Comparison of ENCODE assay signal across 23 cellular contexts in the genomic region with DNA sequence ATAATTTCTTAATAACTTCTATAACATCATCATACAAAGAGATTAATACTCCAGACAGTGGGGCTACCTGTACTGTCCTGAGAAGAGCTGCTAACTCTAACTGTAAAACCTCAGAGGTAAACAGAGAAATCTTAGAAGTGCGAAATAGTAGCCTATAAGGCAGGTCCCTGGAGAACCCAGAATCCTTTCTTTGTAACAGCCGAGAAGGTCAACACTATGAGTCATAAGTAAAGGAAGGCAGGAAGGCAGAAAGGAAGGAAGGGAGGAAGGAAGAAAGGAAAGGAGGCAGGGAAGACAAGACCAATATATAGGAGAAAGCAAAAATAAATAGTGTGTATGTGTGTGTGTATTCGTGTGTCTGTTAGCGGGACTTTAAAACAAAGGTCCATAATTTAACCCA.
DNase-seq lines count a peak whose midpoint lies in the region; ATAC-seq, FAIRE-seq and TF ChIP-seq lines count a peak whose summit lies in the region.
"Had no signal": no experiment of that assay in that cellular context is flagged by ENCODE, and none has a peak within 500 bp of the region (broad histone marks: within the 10 kb centered on the region; RNA-seq: fewer than 3 reads in every experiment).

No MANE protein-coding gene starts in this region.

- H3K27me3 Mint-ChIP-seq in MCF 10A (ENCODE audit: insufficient read depth, unreplicated experiment) = no peaks in the 10 kb centered on the region
- peaks cover 7% of the 10 kb centered on the region for H3K27me3 Mint-ChIP-seq in glutamatergic neuron (ENCODE audit: unreplicated experiment)
- H3K27me3 Mint-ChIP-seq: B cell had no signal

- H3F3A ChIP-seq in PC-3 (ENCODE audit: low read length, unreplicated experiment) = no peaks in the 10 kb centered on the region

- H3K4me1 ChIP-seq in breast epithelium (no peaks in the 10 kb centered on the region), PC-3 (ENCODE audit: insufficient read depth, low read length) (peaks cover 4% of the 10 kb centered on the region; the same call in 1 of the 2 replicates), iPS-15b (ENCODE audit: control insufficient read depth, insufficient read depth, low read length) (peaks cover 23% of the 10 kb centered on the region)
- H3K4me1 ChIP-seq: SJSA1 had no signal

- no peaks in the 10 kb centered on the region for H3K79me2 ChIP-seq in PC-3 (ENCODE audit: low read length)

- no peak for FAIRE-seq in urothelium cell line (lab: Jason Lieb, UNC)
- FAIRE-seq: GM12878, HepG2 had no signal

- no peak overlapping the region for H3K27ac ChIP-seq in breast epithelium
- H3K27ac ChIP-seq in PC-3 (ENCODE audit: low read length) = no peak overlapping the region
- H3K27ac ChIP-seq: 22Rv1, SJSA1 had no signal

- H3K4me3 ChIP-seq in breast epithelium (no peak overlapping the region), PC-3 (ENCODE audit: low read length) (no peak overlapping the region), iPS-15b (ENCODE audit: low read depth, low read length) (peak overlapping the region; percentile 11)
- H3K4me3 ChIP-seq: GM12878, SJSA1 had no signal

- TF ChIP-seq POLR2A in breast epithelium (IDR thresholded peaks at IDR 0.05) = no peak

- peaks cover 0 to 7% of the 10 kb centered on the region in 2 donors for H3K9me3 ChIP-seq in breast epithelium
- H3K9me3 ChIP-seq in PC-3 (ENCODE audit: low read length) = 0 out of 2 replicates have a peak, but pooled peaks cover 8% of the 10 kb centered on the region
- peaks cover 4% of the 10 kb centered on the region for H3K9me3 ChIP-seq in iPS-15b (ENCODE audit: control insufficient read depth, insufficient read depth, low read length)
- H3K9me3 ChIP-seq: SJSA1 had no signal

- H3K36me3 ChIP-seq in breast epithelium (no peaks in the 10 kb centered on the region), PC-3 (ENCODE audit: low read depth, low read length) (no peaks in the 10 kb centered on the region), iPS-15b (ENCODE audit: control insufficient read depth, insufficient read depth, low read length) (no peaks in the 10 kb centered on the region)
- H3K36me3 ChIP-seq: SJSA1 had no signal

- H3K9me3 Mint-ChIP-seq in MCF 10A (ENCODE audit: unreplicated experiment) = peaks cover 6% of the 10 kb centered on the region
- peaks cover 8% of the 10 kb centered on the region for H3K9me3 Mint-ChIP-seq in glutamatergic neuron (ENCODE audit: unreplicated experiment)

- peaks cover 6% of the 10 kb centered on the region for H3K36me3 Mint-ChIP-seq in MCF 10A (ENCODE audit: insufficient read depth, unreplicated experiment)
- peaks cover 17% of the 10 kb centered on the region for H3K36me3 Mint-ChIP-seq in glutamatergic neuron (ENCODE audit: unreplicated experiment)

- POLR2A ChIA-PET in MCF 10A (lab: Yijun Ruan, JAX) (no interaction called here), PC-3 (lab: Charles Lee; ENCODE audit: unreplicated experiment) (no interaction called here)

- DNase-seq in MCF 10A (ENCODE audit: unreplicated experiment) (peak; percentile 5), breast epithelium (ENCODE audit: low spot score in 2 of 2) (no peak), PC-3 (peak; percentile 53), urothelium cell line (ENCODE audit: low spot score) (peak; percentile 5), glutamatergic neuron (no peak), NCI-H2171 (lab: John Stamatoyannopoulos, UW) (no peak)
- DNase-seq: COR-L47, DMS 273 treated with DMSO at 0.1 percent for 48 hours, GF-D8, KBM-7, NCI-H1105 treated with DMSO at 0.1 percent for 48 hours, NCI-H1694, NCI-H2081 treated with DMSO at 0.1 percent for 48 hours, NCI-H510A treated with DMSO at 0.1 percent for 48 hours, SW 1271 had no signal

- H3K27me3 ChIP-seq in breast epithelium = no peaks in the 10 kb centered on the region
- H3K27me3 ChIP-seq in PC-3 (ENCODE audit: low read length) = no peaks in the 10 kb centered on the region
- no peaks in the 10 kb centered on the region for H3K27me3 ChIP-seq in iPS-15b (ENCODE audit: control insufficient read depth, insufficient read depth, low read length)
- H3K27me3 ChIP-seq: SJSA1 had no signal

- H3K4me3 Mint-ChIP-seq in MCF 10A (ENCODE audit: unreplicated experiment) (no peak overlapping the region), glutamatergic neuron (ENCODE audit: unreplicated experiment) (no peak overlapping the region)
- H3K4me3 Mint-ChIP-seq: B cell had no signal

- no peaks in the 10 kb centered on the region for H3K9me2 ChIP-seq in PC-3 (replicated peaks; ENCODE audit: low read length)

- BruUV-seq in MCF 10A (replicated peaks; lab: Mats Ljungman, UMichigan) (no TSS peak), PC-3 (replicated peaks; lab: Mats Ljungman, UMichigan) (no TSS peak)

- ATAC-seq in PC-3 (peak; percentile 98), HG03439 (IDR thresholded peaks at IDR 0.05; ENCODE audit: unreplicated experiment) (no peak)
- ATAC-seq: GM12878, HepG2, Panc1 had no signal

- intact Hi-C loops in MCF 10A (cut with micrococcal nuclease) = no loop called here
- intact Hi-C loops in breast epithelium (cut with DNase I; ENCODE audit: low total_unique reads) = no loop called here
- intact Hi-C loops in PC-3 (cut with micrococcal nuclease) = no loop called here

- H3K9ac ChIP-seq in PC-3 (ENCODE audit: low read length) = no peak overlapping the region
- no peak overlapping the region for H3K9ac ChIP-seq in iPS-15b (ENCODE audit: low read depth, low read length)

- H3K27ac Mint-ChIP-seq in MCF 10A (ENCODE audit: low read depth, unreplicated experiment) (no peak overlapping the region), glutamatergic neuron (ENCODE audit: unreplicated experiment) (no peak overlapping the region)
- H3K27ac Mint-ChIP-seq: B cell had no signal

- no peaks in the 10 kb centered on the region for H4K20me1 ChIP-seq in PC-3 (ENCODE audit: low read length)

- H3K4me2 ChIP-seq in PC-3 (ENCODE audit: low read length) = no peak overlapping the region

- CTCF ChIA-PET in MCF 10A (lab: Yijun Ruan, JAX) (interaction anchor here (0.6 kb wide), 1 partner anchor 20 kb away, joined by 3 read pairs; no protein-coding TSS in a partner anchor), PC-3 (lab: Charles Lee) (no interaction called here)

- TF ChIP-seq CTCF in MCF 10A (IDR thresholded peaks at IDR 0.05; ENCODE audit: unreplicated experiment) = no peak
- TF ChIP-seq CTCF in breast epithelium (IDR thresholded peaks at IDR 0.05) = no peak
- TF ChIP-seq CTCF in PC-3 (conservative IDR thresholded peaks at IDR 0.05; ENCODE audit: low read depth, low read length) = no peak
- no peak for TF ChIP-seq CTCF in glutamatergic neuron (IDR thresholded peaks at IDR 0.05; ENCODE audit: partially characterized antibody, unreplicated experiment)

- H3K4me1 Mint-ChIP-seq in MCF 10A (ENCODE audit: insufficient read depth, unreplicated experiment) (no peaks in the 10 kb centered on the region), glutamatergic neuron (ENCODE audit: low read depth, unreplicated experiment) (peaks cover 7% of the 10 kb centered on the region)
- H3K4me1 Mint-ChIP-seq: B cell had no signal

- H2AFZ ChIP-seq in PC-3 (ENCODE audit: low read length) = no peak overlapping the region

Comparison
In these comparisons a context has a peak if more than half of its experiments do, and no peak if none do; other contexts are left out.
1. DNase-seq: peak in MCF 10A (single experiment), PC-3 (single experiment) and urothelium cell line (single experiment); none in breast epithelium (0 of 2), glutamatergic neuron (single experiment) and NCI-H2171 (single experiment).